In the genomic region with DNA sequence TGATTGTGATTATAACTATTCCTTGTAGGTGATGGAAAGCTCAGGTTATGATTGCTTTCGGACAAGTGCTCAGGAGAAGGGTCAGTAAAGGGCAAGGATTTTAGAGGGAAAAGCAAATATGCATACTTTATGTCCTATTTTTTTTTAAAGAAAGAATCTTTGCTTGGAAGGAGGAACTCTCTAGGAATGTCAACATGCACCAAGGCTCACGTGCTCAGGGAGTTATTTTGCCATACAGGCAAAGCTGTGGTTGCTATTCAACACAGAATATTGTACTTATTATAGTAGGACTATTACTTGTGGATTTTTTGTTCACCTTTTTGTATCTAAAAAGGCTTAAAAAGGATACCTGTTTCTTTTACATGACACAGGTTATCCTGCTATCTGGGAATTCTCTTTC, we compare ENCODE assay signal across 2 cellular contexts.
TF ChIP-seq lines count a peak whose summit lies in the region.

No MANE protein-coding gene starts in this region.

TF ChIP-seq in IMR-90, 13 proteins besides CTCF, POLR2A, EP300 and RAD21:
- no peak for TF ChIP-seq CHD1 (IDR thresholded peaks at IDR 0.05; ENCODE audit: low read depth, low read length)
- TF ChIP-seq, protein P1, sequence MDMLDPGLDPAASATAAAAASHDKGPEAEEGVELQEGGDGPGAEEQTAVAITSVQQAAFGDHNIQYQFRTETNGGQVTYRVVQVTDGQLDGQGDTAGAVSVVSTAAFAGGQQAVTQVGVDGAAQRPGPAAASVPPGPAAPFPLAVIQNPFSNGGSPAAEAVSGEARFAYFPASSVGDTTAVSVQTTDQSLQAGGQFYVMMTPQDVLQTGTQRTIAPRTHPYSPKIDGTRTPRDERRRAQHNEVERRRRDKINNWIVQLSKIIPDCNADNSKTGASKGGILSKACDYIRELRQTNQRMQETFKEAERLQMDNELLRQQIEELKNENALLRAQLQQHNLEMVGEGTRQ (IDR thresholded peaks at IDR 0.05; ENCODE audit: low read depth, low read length), result peak; percentile 37; the same call in 1 of the 2 replicates
- TF ChIP-seq FOS (IDR thresholded peaks at IDR 0.05; ENCODE audit: low read depth, low read length), result no peak
- TF ChIP-seq RFX5 (IDR thresholded peaks at IDR 0.05; ENCODE audit: low read depth, low read length), result no peak
- TF ChIP-seq, protein P2, sequence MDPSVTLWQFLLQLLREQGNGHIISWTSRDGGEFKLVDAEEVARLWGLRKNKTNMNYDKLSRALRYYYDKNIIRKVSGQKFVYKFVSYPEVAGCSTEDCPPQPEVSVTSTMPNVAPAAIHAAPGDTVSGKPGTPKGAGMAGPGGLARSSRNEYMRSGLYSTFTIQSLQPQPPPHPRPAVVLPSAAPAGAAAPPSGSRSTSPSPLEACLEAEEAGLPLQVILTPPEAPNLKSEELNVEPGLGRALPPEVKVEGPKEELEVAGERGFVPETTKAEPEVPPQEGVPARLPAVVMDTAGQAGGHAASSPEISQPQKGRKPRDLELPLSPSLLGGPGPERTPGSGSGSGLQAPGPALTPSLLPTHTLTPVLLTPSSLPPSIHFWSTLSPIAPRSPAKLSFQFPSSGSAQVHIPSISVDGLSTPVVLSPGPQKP (IDR thresholded peaks at IDR 0.05; ENCODE audit: borderline replicate concordance, low read depth, low read length), result no peak
- TF ChIP-seq SMC3 (IDR thresholded peaks at IDR 0.05; ENCODE audit: low read depth, low read length), result no peak
- no peak for TF ChIP-seq MAFK (IDR thresholded peaks at IDR 0.05; ENCODE audit: low read depth, low read length)
- no peak for TF ChIP-seq MAZ (IDR thresholded peaks at IDR 0.05; ENCODE audit: borderline replicate concordance, low read depth, low read length)
- TF ChIP-seq RCOR1 (IDR thresholded peaks at IDR 0.05; ENCODE audit: insufficient replicate concordance, low read length), result no peak
- peak; percentile 87; the same call in 1 of the 2 replicates for TF ChIP-seq BHLHE40 (IDR thresholded peaks at IDR 0.05; ENCODE audit: low read depth, low read length)
- TF ChIP-seq NFE2L2 (IDR thresholded peaks at IDR 0.05; ENCODE audit: low read depth, low read length), result no peak
- no peak for TF ChIP-seq CEBPB (IDR thresholded peaks at IDR 0.05; ENCODE audit: low read depth, low read length)

TF ChIP-seq in K562, 482 proteins besides CTCF, POLR2A, EP300 and RAD21:
- TF ChIP-seq BHLHE40 (IDR thresholded peaks at IDR 0.05; ENCODE audit: low read length) (0 out of 2 replicates have a peak, but pooled peaks have one; percentile 29), TAF1 (IDR thresholded peaks at IDR 0.05; ENCODE audit: control insufficient read depth, extremely low read depth, insufficient read depth, low read length, severe bottlenecking) (no peak)
